8 cellular contexts compared by ENCODE assay signal in genomic region chr2:236568068-236568921, GRCh38. TPM values are rescaled to one million over a fixed set of nuclear protein-coding genes. Genes with fewer than 3 reads are reported as not detected.
A peak's percentile ranks its signal among the peaks of the same experiment; 100 is the strongest.
DNase-seq lines count a peak whose midpoint lies in the region; ATAC-seq and TF ChIP-seq lines count a peak whose summit lies in the region.

No MANE protein-coding gene starts in this region.

- peak; percentile 50 for TF ChIP-seq CTCF in GM10248 (IDR thresholded peaks at IDR 0.05; ENCODE audit: control extremely low read depth, extremely low read depth, low read depth, missing control alignments)
- no peak for TF ChIP-seq CTCF in endothelial cell (IDR thresholded peaks at IDR 0.05; ENCODE audit: unreplicated experiment)

- peaks cover 18% of the 10 kb centered on the region for H3K4me1 Mint-ChIP-seq in activated CD4-positive, alpha-beta memory T cell treated with anti-CD3 and anti-CD28 coated beads for 36 hours (ENCODE audit: low read depth)
- peaks cover 36% of the 10 kb centered on the region for H3K4me1 Mint-ChIP-seq in endothelial cell (ENCODE audit: unreplicated experiment)
- H3K4me1 Mint-ChIP-seq in naive thymus-derived CD4-positive, alpha-beta T cell = peaks cover 13 to 31% (median 26%) of the 10 kb centered on the region in 7 donors

- CTCF ChIA-PET in GM10248 (lab: Yijun Ruan, JAX) = interaction anchor here (0.7 to 4.6 kb wide), 13 partner anchors 10 to 497 kb away, joined by 3 to 137 read pairs (median 15); no protein-coding TSS in a partner anchor
- CTCF ChIA-PET in activated CD4-positive, alpha-beta memory T cell treated with anti-CD3 and anti-CD28 coated beads for 36 hours (lab: Charles Lee) = interaction anchor here (0.6 to 4.5 kb wide), 5 partner anchors 9 to 752 kb away, joined by 3 to 135 read pairs (median 7); no protein-coding TSS in a partner anchor
- CTCF ChIA-PET in naive thymus-derived CD4-positive, alpha-beta T cell (lab: Charles Lee) = interaction anchor here (0.8 to 4.9 kb wide), 8 partner anchors 14 to 459 kb away, joined by 4 to 156 read pairs (median 8); no protein-coding TSS in a partner anchor

- H3K9me3 ChIP-seq in naive thymus-derived CD4-positive, alpha-beta T cell (ENCODE audit: control insufficient read depth in 2 of 3, low read length in 3 of 3) = no peaks in the 10 kb centered on the region

- peak; percentile 74 for DNase-seq in GM10248 (ENCODE audit: extremely low spot score)
- peak; percentile 53 for DNase-seq in activated CD4-positive, alpha-beta memory T cell treated with anti-CD3 and anti-CD28 coated beads for 36 hours
- DNase-seq in endothelial cell (ENCODE audit: low spot score) = peak; percentile 44
- DNase-seq in naive thymus-derived CD4-positive, alpha-beta T cell = peak; percentile 20 to 46 (median 31)
- no peak for DNase-seq in hippocampal formation (lab: John Stamatoyannopoulos, UW)

- peak overlapping the region; percentile 37 for H3K27ac ChIP-seq in naive thymus-derived CD4-positive, alpha-beta T cell (ENCODE audit: low read depth, low read length)
- H3K27ac ChIP-seq in urinary bladder (ENCODE audit: low read depth) = peak overlapping the region; percentile 95

- peaks cover 0 to under 1% (median 0%) of the 10 kb centered on the region in 3 experiments for H3K36me3 ChIP-seq in naive thymus-derived CD4-positive, alpha-beta T cell (ENCODE audit: control insufficient read depth in 2 of 3, insufficient read depth in 3 of 3, low read length in 3 of 3)
- no peaks in the 10 kb centered on the region for H3K36me3 ChIP-seq in urinary bladder (ENCODE audit: insufficient read depth)

- no peaks in the 10 kb centered on the region for H3K36me3 Mint-ChIP-seq in activated CD4-positive, alpha-beta memory T cell treated with anti-CD3 and anti-CD28 coated beads for 36 hours
- peaks cover 3% of the 10 kb centered on the region for H3K36me3 Mint-ChIP-seq in endothelial cell (ENCODE audit: low read depth, unreplicated experiment)
- H3K36me3 Mint-ChIP-seq in naive thymus-derived CD4-positive, alpha-beta T cell = peaks cover 1 to 11% (median 5%) of the 10 kb centered on the region in 5 donors

- intact Hi-C loops in activated CD4-positive, alpha-beta memory T cell treated with anti-CD3 and anti-CD28 coated beads for 36 hours (cut with micrococcal nuclease) = loop anchor here (2.0 to 5.0 kb wide), 2 partner anchors 21 to 519 kb away; partner anchors contain the start of gene COPS8
- intact Hi-C loops in naive thymus-derived CD4-positive, alpha-beta T cell (cut with micrococcal nuclease) = loop anchor here (2.0 to 5.0 kb wide), 3 partner anchors 201 to 519 kb away; partner anchors contain the start of gene COPS8 (in 1 of the 2)

- peak overlapping the region; percentile 62 for H3K4me3 ChIP-seq in naive thymus-derived CD4-positive, alpha-beta T cell (ENCODE audit: low read length)
- H3K4me3 ChIP-seq in urinary bladder (ENCODE audit: low read depth, low read length) = peak overlapping the region; percentile 51

- peak; percentile 46 for ATAC-seq in HG02852 (IDR thresholded peaks at IDR 0.05; ENCODE audit: unreplicated experiment)
- peak; percentile 46 for ATAC-seq in naive thymus-derived CD4-positive, alpha-beta T cell
- no peak for ATAC-seq in GM18519 (IDR thresholded peaks at IDR 0.05; ENCODE audit: low FRiP score, unreplicated experiment)

- H3K27me3 ChIP-seq in naive thymus-derived CD4-positive, alpha-beta T cell (ENCODE audit: control insufficient read depth in 2 of 2, insufficient read depth in 2 of 2, low read length in 2 of 2) = no peaks in the 10 kb centered on the region

- H3K27me3 Mint-ChIP-seq in activated CD4-positive, alpha-beta memory T cell treated with anti-CD3 and anti-CD28 coated beads for 36 hours = no peaks in the 10 kb centered on the region
- H3K27me3 Mint-ChIP-seq in endothelial cell (ENCODE audit: unreplicated experiment) = peaks cover 4% of the 10 kb centered on the region
- peaks cover 0 to 21% (median 0%) of the 10 kb centered on the region in 5 donors for H3K27me3 Mint-ChIP-seq in naive thymus-derived CD4-positive, alpha-beta T cell

- H3K4me3 Mint-ChIP-seq in activated CD4-positive, alpha-beta memory T cell treated with anti-CD3 and anti-CD28 coated beads for 36 hours = peak overlapping the region; percentile 69
- H3K4me3 Mint-ChIP-seq in endothelial cell (ENCODE audit: unreplicated experiment) = peak overlapping the region; percentile 62
- H3K4me3 Mint-ChIP-seq in naive thymus-derived CD4-positive, alpha-beta T cell = peak overlapping the region; percentile 84 to 95 (median 88)

- WGBS in urinary bladder = 4% methylated on average over 49 of the region's 49 CpGs

- H3K9me3 Mint-ChIP-seq in activated CD4-positive, alpha-beta memory T cell treated with anti-CD3 and anti-CD28 coated beads for 36 hours = no peaks in the 10 kb centered on the region
- H3K9me3 Mint-ChIP-seq in endothelial cell (ENCODE audit: unreplicated experiment) = no peaks in the 10 kb centered on the region
- H3K9me3 Mint-ChIP-seq in naive thymus-derived CD4-positive, alpha-beta T cell = no peaks in the 10 kb centered on the region

- no peak overlapping the region for H3K27ac Mint-ChIP-seq in activated CD4-positive, alpha-beta memory T cell treated with anti-CD3 and anti-CD28 coated beads for 36 hours
- H3K27ac Mint-ChIP-seq in endothelial cell (ENCODE audit: unreplicated experiment) = no peak overlapping the region
- peak overlapping the region; percentile 23 to 86 (median 63) for H3K27ac Mint-ChIP-seq in naive thymus-derived CD4-positive, alpha-beta T cell

- POLR2A ChIA-PET in GM10248 (lab: Yijun Ruan, JAX) = no interaction called here
- POLR2A ChIA-PET in activated CD4-positive, alpha-beta memory T cell treated with anti-CD3 and anti-CD28 coated beads for 36 hours (lab: Charles Lee) = interaction anchor here (2.1 kb wide), 1 partner anchor 55 kb away, joined by 7 read pairs; no protein-coding TSS in a partner anchor
- POLR2A ChIA-PET in naive thymus-derived CD4-positive, alpha-beta T cell (lab: Charles Lee) = interaction anchor here (1.0 to 2.2 kb wide), 6 partner anchors 10 to 56 kb away, joined by 4 to 19 read pairs (median 6); no protein-coding TSS in a partner anchor

- H3K4me1 ChIP-seq in naive thymus-derived CD4-positive, alpha-beta T cell (ENCODE audit: control insufficient read depth in 2 of 2, insufficient read depth in 2 of 2, low read length in 2 of 2) = peaks cover 9 to 13% of the 10 kb centered on the region in 2 donors
- no peaks in the 10 kb centered on the region for H3K4me1 ChIP-seq in urinary bladder (ENCODE audit: insufficient read depth)

RNA-seq across cellular contexts. Expression of gene ACKR3, which starts 1.3 kb away (rescaled TPM):
- total RNA-seq in activated CD4-positive, alpha-beta memory T cell treated with anti-CD3 and anti-CD28 coated beads for 36 hours = 1 to 10 TPM; 1.2 TPM
- total RNA-seq in endothelial cell (ENCODE audit: unreplicated experiment) = 24.8 TPM
- total RNA-seq in naive thymus-derived CD4-positive, alpha-beta T cell = 1 to 10 TPM; 2.8 to 6.2 (median 4.9) TPM
- 1 to 10 TPM; 4.0 to 4.1 TPM for polyA plus RNA-seq in naive thymus-derived CD4-positive, alpha-beta T cell
- 40.4 TPM for total RNA-seq in urinary bladder
- polyA plus RNA-seq in urinary bladder = 80.6 TPM

Comparison
In these comparisons a context has a peak if more than half of its experiments do, and no peak if none do; other contexts are left out.
1. DNase-seq: peak in GM10248 (single experiment), activated CD4-positive, alpha-beta memory T cell treated with anti-CD3 and anti-CD28 coated beads for 36 hours (single experiment), endothelial cell (single experiment) and naive thymus-derived CD4-positive, alpha-beta T cell (9 of 9); none in hippocampal formation (0 of 2).
2. H3K27ac Mint-ChIP-seq: peak in naive thymus-derived CD4-positive, alpha-beta T cell (9 of 9); none in activated CD4-positive, alpha-beta memory T cell treated with anti-CD3 and anti-CD28 coated beads for 36 hours (single experiment) and endothelial cell (single experiment).
3. Peak in every context shown above with its lines, with median percentiles within 50 percentile points of each other: H3K4me3 Mint-ChIP-seq.